19 cellular contexts compared by ENCODE assay signal in the genomic region with DNA sequence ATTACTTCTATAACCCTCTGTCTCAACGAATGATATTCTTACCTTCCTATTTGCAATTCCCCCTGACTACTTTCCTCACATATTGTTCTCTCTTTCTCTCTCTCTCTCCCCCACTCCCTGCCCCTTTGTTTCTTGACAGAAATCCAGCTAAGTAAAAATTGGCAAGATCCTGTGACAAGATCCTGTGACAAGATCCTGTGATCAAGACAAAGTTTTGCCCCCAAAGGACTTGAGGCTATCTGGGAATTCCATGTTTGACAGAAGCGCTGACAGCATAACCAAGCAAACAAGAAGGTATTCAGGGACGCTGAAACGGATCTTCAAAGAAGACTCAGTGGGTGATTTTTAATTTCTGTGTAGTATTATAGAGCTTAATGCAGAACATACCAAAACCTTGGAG. TPM values are rescaled to one million over a fixed set of nuclear protein-coding genes. Genes with fewer than 3 reads are reported as not detected.
A peak's percentile ranks its signal among the peaks of the same experiment; 100 is the strongest.
DNase-seq lines count a peak whose midpoint lies in the region; ATAC-seq and TF ChIP-seq lines count a peak whose summit lies in the region.
"Had no signal": no experiment of that assay in that cellular context is flagged by ENCODE, and none has a peak within 500 bp of the region (broad histone marks: within the 10 kb centered on the region; RNA-seq: fewer than 3 reads in every experiment).

No MANE protein-coding gene starts in this region.

- H3K9me3 Mint-ChIP-seq in GM23338 (no peaks in the 10 kb centered on the region), endothelial cell (ENCODE audit: unreplicated experiment) (no peaks in the 10 kb centered on the region)
- H3K9me3 Mint-ChIP-seq: CD4-positive, CD25-positive, alpha-beta regulatory T cell; CD8-positive, alpha-beta T cell had no signal

- ATAC-seq in GM23338: no peak
- ATAC-seq in PC-3: no peak
- no peak for ATAC-seq in gastrocnemius medialis
- ATAC-seq: CD8-positive, alpha-beta T cell had no signal

- no TSS peak for BruUV-seq in PC-3 (replicated peaks; lab: Mats Ljungman, UMichigan)

- no peak overlapping the region for H4K8ac ChIP-seq in neuronal stem cell (ENCODE audit: low read depth, low read length)

- H3K36me3 ChIP-seq in GM23338 (ENCODE audit: insufficient read depth) (no peaks in the 10 kb centered on the region), neuronal stem cell (replicated peaks in 1 of 2; ENCODE audit: control insufficient read depth in 2 of 2, insufficient read depth in 2 of 2, low read length in 2 of 2) (no peaks in the 10 kb centered on the region), PC-3 (ENCODE audit: low read depth, low read length) (no peaks in the 10 kb centered on the region), gastrocnemius medialis (no peaks in the 10 kb centered on the region)
- H3K36me3 ChIP-seq: BLaER1 had no signal

- POLR2A ChIA-PET in PC-3 (lab: Charles Lee; ENCODE audit: unreplicated experiment): no interaction called here

- in situ Hi-C loops in SK-MEL-5 (cut with HindIII; ENCODE audit: low pct_unique_long_range_greater_than_20kb, low sequenced_read_pairs) (no loop called here), GM13977 (cut with MboI; ENCODE audit: low pct_unique_long_range_greater_than_20kb, low sequenced_read_pairs, unreplicated experiment) (no loop called here), gastrocnemius medialis (cut with MboI; ENCODE audit: low sequenced_read_pairs in 4 of 4) (no loop called here)

- H3K4ac ChIP-seq in neuronal stem cell (ENCODE audit: low read length): no peak overlapping the region

- H2AK5ac ChIP-seq in neuronal stem cell (ENCODE audit: low read depth, low read length): no peak overlapping the region

- H3K79me2 ChIP-seq in GM23338 (replicated peaks; ENCODE audit: insufficient read depth): no peaks in the 10 kb centered on the region
- no peaks in the 10 kb centered on the region for H3K79me2 ChIP-seq in PC-3 (ENCODE audit: low read length)

- H3K27me3 Mint-ChIP-seq in GM23338 (ENCODE audit: insufficient read depth, low read depth, poor library complexity) (peaks cover 5% of the 10 kb centered on the region), endothelial cell (ENCODE audit: unreplicated experiment) (no peaks in the 10 kb centered on the region)
- H3K27me3 Mint-ChIP-seq: B cell had no signal

- no peak overlapping the region for H2BK12ac ChIP-seq in neuronal stem cell (ENCODE audit: low read length)

- CTCF ChIA-PET in PC-3 (lab: Charles Lee): no interaction called here

- H4K91ac ChIP-seq in neuronal stem cell (ENCODE audit: low read depth, low read length, poor library complexity): no peak overlapping the region

- no peak overlapping the region for H2BK120ac ChIP-seq in neuronal stem cell (ENCODE audit: low read depth, low read length)

- H3F3A ChIP-seq in GM23338 (replicated peaks; ENCODE audit: low read depth) (no peaks in the 10 kb centered on the region), PC-3 (ENCODE audit: low read length, unreplicated experiment) (no peaks in the 10 kb centered on the region)

- H3K4me1 ChIP-seq in GM23338 (ENCODE audit: insufficient read depth) (no peaks in the 10 kb centered on the region), neuronal stem cell (ENCODE audit: control insufficient read depth in 2 of 2, insufficient read depth in 1 of 2, low read depth in 1 of 2, low read length in 2 of 2) (no peaks in the 10 kb centered on the region), PC-3 (ENCODE audit: insufficient read depth, low read length) (peaks cover 7% of the 10 kb centered on the region; the same call in 1 of the 2 replicates), gastrocnemius medialis (peaks cover 0 to 3% of the 10 kb centered on the region in 2 donors)
- H3K4me1 ChIP-seq: Caco-2 had no signal

- no peak overlapping the region for H3K4me3 ChIP-seq in GM23338
- H3K4me3 ChIP-seq in neuronal stem cell (ENCODE audit: low read length in 2 of 2): no peak overlapping the region
- no peak overlapping the region for H3K4me3 ChIP-seq in PC-3 (ENCODE audit: low read length)
- H3K4me3 ChIP-seq in gastrocnemius medialis: no peak overlapping the region
- H3K4me3 ChIP-seq: BLaER1 had no signal

- H3K4me3 Mint-ChIP-seq in GM23338 (no peak overlapping the region), endothelial cell (ENCODE audit: unreplicated experiment) (no peak overlapping the region)
- H3K4me3 Mint-ChIP-seq: B cell; CD8-positive, alpha-beta T cell had no signal

- H3K14ac ChIP-seq in neuronal stem cell (ENCODE audit: low read length): no peak overlapping the region

- DNase-seq in GM23338 (ENCODE audit: low spot score) (no peak), SK-MEL-5 (ENCODE audit: low read depth, low spot score) (peak; percentile 82), endothelial cell (ENCODE audit: low spot score) (no peak), neuronal stem cell (ENCODE audit: low spot score) (no peak), PC-3 (no peak), GM13977 (ENCODE audit: low spot score) (no peak), gastrocnemius medialis (no peak), AG08396 (ENCODE audit: low spot score) (no peak)
- DNase-seq: Caco-2; CD4-positive, CD25-positive, alpha-beta regulatory T cell; CD8-positive, alpha-beta T cell; DMS153; DND-41; GOT3; H7; HCEC 1CT had no signal

- H3K27ac ChIP-seq in GM23338 (ENCODE audit: low read depth): no peak overlapping the region
- H3K27ac ChIP-seq in neuronal stem cell (replicated peaks; ENCODE audit: low read length): no peak overlapping the region
- no peak overlapping the region for H3K27ac ChIP-seq in PC-3 (ENCODE audit: low read length)
- no peak overlapping the region for H3K27ac ChIP-seq in gastrocnemius medialis
- H3K27ac ChIP-seq: BLaER1, C4-2B had no signal

- no peaks in the 10 kb centered on the region for H3K9me3 ChIP-seq in neuronal stem cell (replicated peaks in 1 of 2; ENCODE audit: control insufficient read depth in 2 of 2, insufficient read depth in 1 of 2, low read depth in 1 of 2, low read length in 2 of 2)
- H3K9me3 ChIP-seq in PC-3 (ENCODE audit: low read length): no peaks in the 10 kb centered on the region
- no peaks in the 10 kb centered on the region for H3K9me3 ChIP-seq in gastrocnemius medialis
- H3K9me3 ChIP-seq: BLaER1, Caco-2 had no signal

- H3K27me3 ChIP-seq in GM23338 (ENCODE audit: insufficient read depth) (no peaks in the 10 kb centered on the region), neuronal stem cell (ENCODE audit: control insufficient read depth in 3 of 3, insufficient read depth in 3 of 3, low read depth in 1 of 3, low read length in 3 of 3) (no peaks in the 10 kb centered on the region), PC-3 (ENCODE audit: low read length) (no peaks in the 10 kb centered on the region), gastrocnemius medialis (no peaks in the 10 kb centered on the region)
- H3K27me3 ChIP-seq: BLaER1 had no signal

- peak overlapping the region; percentile 75; the same call in 1 of the 2 replicates for H2AFZ ChIP-seq in GM23338
- peak overlapping the region; percentile 19 for H2AFZ ChIP-seq in neuronal stem cell (ENCODE audit: low read length)
- H2AFZ ChIP-seq in PC-3 (ENCODE audit: low read length): no peak overlapping the region

- no peak overlapping the region for H3K27ac Mint-ChIP-seq in GM23338
- H3K27ac Mint-ChIP-seq in endothelial cell (ENCODE audit: unreplicated experiment): peak overlapping the region; percentile 72
- H3K27ac Mint-ChIP-seq: B cell had no signal

- H4K20me1 ChIP-seq in GM23338 (replicated peaks; ENCODE audit: insufficient read depth) (no peaks in the 10 kb centered on the region), PC-3 (ENCODE audit: low read length) (no peaks in the 10 kb centered on the region)
- H4K20me1 ChIP-seq: BLaER1 had no signal

- no peak overlapping the region for H2BK15ac ChIP-seq in neuronal stem cell (ENCODE audit: low read length)

- WGBS in neuronal stem cell (ENCODE audit: extremely low coverage in 2 of 2, insufficient read length in 2 of 2, insufficient replicate concordance in 1 of 2), 2 donors: no CpG with 5 or more reads among the region's 4 CpGs

- no peak for TF ChIP-seq POLR2A in gastrocnemius medialis (IDR thresholded peaks at IDR 0.05)

- no peak overlapping the region for H3K4me2 ChIP-seq in GM23338
- H3K4me2 ChIP-seq in neuronal stem cell (ENCODE audit: insufficient read depth, low read length, poor library complexity, severe bottlenecking): no peak overlapping the region
- no peak overlapping the region for H3K4me2 ChIP-seq in PC-3 (ENCODE audit: low read length)
- H3K4me2 ChIP-seq: BLaER1 had no signal

- no peak overlapping the region for H3K9ac ChIP-seq in neuronal stem cell (ENCODE audit: low read depth, low read length, poor library complexity)
- no peak overlapping the region for H3K9ac ChIP-seq in PC-3 (ENCODE audit: low read length)
- H3K9ac ChIP-seq: BLaER1 had no signal

- H3K79me1 ChIP-seq in neuronal stem cell (ENCODE audit: low read depth, low read length): no peaks in the 10 kb centered on the region

- no peak overlapping the region for H3K18ac ChIP-seq in neuronal stem cell (ENCODE audit: low read length)

- H3K4me1 Mint-ChIP-seq in GM23338: peaks cover 6% of the 10 kb centered on the region
- H3K4me1 Mint-ChIP-seq in endothelial cell (ENCODE audit: unreplicated experiment): peaks cover 8% of the 10 kb centered on the region

- no peak overlapping the region for H3K23ac ChIP-seq in neuronal stem cell (ENCODE audit: low read depth, low read length, poor library complexity)

- H3K36me3 Mint-ChIP-seq in GM23338 (ENCODE audit: low read depth) (no peaks in the 10 kb centered on the region), endothelial cell (ENCODE audit: low read depth, unreplicated experiment) (no peaks in the 10 kb centered on the region)
- H3K36me3 Mint-ChIP-seq: CD8-positive, alpha-beta T cell had no signal

- no peak overlapping the region for H2BK5ac ChIP-seq in neuronal stem cell (ENCODE audit: low read length)

- intact Hi-C loops in PC-3 (cut with micrococcal nuclease) (loop anchor here (10.0 kb wide), 1 partner anchor 365 kb away; no protein-coding TSS in a partner anchor), gastrocnemius medialis (cut with DNase I; ENCODE audit: low total_unique reads) (no loop called here)

- no peak for TF ChIP-seq CTCF in GM23338 (conservative IDR thresholded peaks at IDR 0.05; ENCODE audit: low read depth in 2 of 2)
- no peak for TF ChIP-seq CTCF in endothelial cell (IDR thresholded peaks at IDR 0.05; ENCODE audit: unreplicated experiment)
- no peak for TF ChIP-seq CTCF in PC-3 (conservative IDR thresholded peaks at IDR 0.05; ENCODE audit: low read depth, low read length)
- TF ChIP-seq CTCF in GM13977 (IDR thresholded peaks at IDR 0.05; ENCODE audit: extremely low read depth, insufficient read depth, missing control alignments): no peak
- no peak for TF ChIP-seq CTCF in gastrocnemius medialis (IDR thresholded peaks at IDR 0.05 in 4 of 5, conservative IDR thresholded peaks at IDR 0.05 in 1 of 5)

- no peaks in the 10 kb centered on the region for H3K9me2 ChIP-seq in GM23338 (ENCODE audit: insufficient read depth)
- H3K9me2 ChIP-seq in PC-3 (replicated peaks; ENCODE audit: low read length): no peaks in the 10 kb centered on the region

RNA-seq across cellular contexts. Expression of a gene that starts 5.5 kb away (rescaled TPM):
- total RNA-seq in GM23338 (2014; rRNA removed; shearing (Covaris generic)): 87.5 and 94.1 TPM in 2 replicates
- polyA plus RNA-seq in GM23338 (2016; fragmentation: Nextera tagmentation; extraction: Ambion mirVana): 53.5 and 59.9 TPM in 2 replicates
- 118 and 122 TPM in 2 replicates for total RNA-seq in SK-MEL-5 (2014; rRNA removed; shearing (Covaris generic))
- polyA plus RNA-seq in SK-MEL-5 (2015; cell fraction: cytosol; rRNA removed): 65.6 and 66.4 TPM in 2 replicates
- polyA plus RNA-seq in SK-MEL-5 (2015; cell fraction: nucleus; rRNA removed): 37.2 and 62.4 TPM in 2 replicates
- total RNA-seq in endothelial cell (ENCODE audit: unreplicated experiment) (93.3 TPM), PC-3 (2014; rRNA removed) (44.9 and 53.2 TPM in 2 replicates), gastrocnemius medialis (100 to 1,000 TPM in 3 of 4 donors, 10 to 100 TPM in 1; 97.9 to 139 (median 120) TPM)
- polyA plus RNA-seq in neuronal stem cell (2013, experiment 1 of 2): 59.9 TPM
- 59.8 TPM for polyA plus RNA-seq in neuronal stem cell (2013, experiment 2 of 2)
